8 cellular contexts compared by ENCODE assay signal in genomic region chr10:128211953-128212727, GRCh38.
DNase-seq lines count a peak whose midpoint lies in the region; ATAC-seq, FAIRE-seq and TF ChIP-seq lines count a peak whose summit lies in the region.

No MANE protein-coding gene starts in this region.

- no peak for FAIRE-seq in bronchial epithelial cell (lab: Jason Lieb, UNC)

- no peak for DNase-seq in AG09309 (ENCODE audit: low read depth)
- DNase-seq in NCI-H2196 (lab: John Stamatoyannopoulos, UW; ENCODE audit: unreplicated experiment), result peak; percentile 76
- peak; percentile 82 for DNase-seq in activated B cell treated with CpG ODN at 0.5 μM for 24 hours
- peak; percentile 55 for DNase-seq in bronchial epithelial cell (ENCODE audit: low read depth)
- DNase-seq in kidney glomerular epithelial cell (lab: John Stamatoyannopoulos, UW), result peak; percentile 48
- DNase-seq in stimulated activated CD4-positive, alpha-beta T cell treated with anti-CD3 and anti-CD28 coated beads, Interleukin-1b, Interleukin-23, amount 100 ng/mL, for 4 hours (ENCODE audit: low read depth in 2 of 2), result peak; percentile 66 to 82

- POLR2A ChIA-PET in activated B cell treated with CpG ODN at 0.5 μM for 24 hours (lab: Charles Lee), result interaction anchor here (0.6 to 0.9 kb wide), 2 partner anchors 86 to 150 kb away, joined by 3 read pairs; no protein-coding TSS in a partner anchor

- H3K36me3 ChIP-seq in bronchial epithelial cell (ENCODE audit: control insufficient read depth, insufficient read depth, low read length), result no peaks in the 10 kb centered on the region

- CTCF ChIA-PET in activated B cell treated with CpG ODN at 0.5 μM for 24 hours (lab: Charles Lee), result interaction anchor here (0.8 to 1.4 kb wide), 8 partner anchors 10 to 1915 kb away, joined by 3 to 6 read pairs (median 4); partner anchors contain the start of gene MKI67

- peak overlapping the region; percentile 56 for H3K27ac Mint-ChIP-seq in activated B cell treated with CpG ODN at 0.5 μM for 24 hours

- H3K4me3 ChIP-seq in AG09309 (ENCODE audit: control insufficient read depth, low read depth, low read length) (no peak overlapping the region), bronchial epithelial cell (ENCODE audit: low read depth, low read length) (no peak overlapping the region)

- ATAC-seq in GM18868 (IDR thresholded peaks at IDR 0.05; ENCODE audit: unreplicated experiment) (peak; percentile 94), HG03095 (IDR thresholded peaks at IDR 0.05; ENCODE audit: unreplicated experiment) (peak; percentile 97), activated B cell treated with CpG ODN at 0.5 μM for 24 hours (ENCODE audit: low read depth) (peak; percentile 90)

- intact Hi-C loops in activated B cell treated with CpG ODN at 0.5 μM for 24 hours (cut with micrococcal nuclease), result loop anchor here (1.0 to 5.0 kb wide), 7 partner anchors 61 to 1915 kb away; partner anchors contain the start of genes C10orf143 and PTPRE

- peak; percentile 70 for TF ChIP-seq CTCF in AG09309 (IDR thresholded peaks at IDR 0.05; ENCODE audit: control insufficient read depth, insufficient read depth, low read depth, low read length, missing control alignments)
- TF ChIP-seq CTCF in activated B cell treated with CpG ODN at 0.5 μM for 24 hours (IDR thresholded peaks at IDR 0.05), result peak; percentile 74
- TF ChIP-seq CTCF in bronchial epithelial cell (IDR thresholded peaks at IDR 0.05; ENCODE audit: insufficient read depth, low read length, severe bottlenecking), result peak; percentile 100

- H3K4me3 Mint-ChIP-seq in activated B cell treated with CpG ODN at 0.5 μM for 24 hours, result peak overlapping the region; percentile 80

- peaks cover 11% of the 10 kb centered on the region for H3K4me1 Mint-ChIP-seq in activated B cell treated with CpG ODN at 0.5 μM for 24 hours

- H3K27me3 ChIP-seq in bronchial epithelial cell (ENCODE audit: control insufficient read depth, insufficient read depth, low read length), result no peaks in the 10 kb centered on the region

- no peaks in the 10 kb centered on the region for H3K36me3 Mint-ChIP-seq in activated B cell treated with CpG ODN at 0.5 μM for 24 hours (ENCODE audit: low read depth)

- no peaks in the 10 kb centered on the region for H3K9me3 Mint-ChIP-seq in activated B cell treated with CpG ODN at 0.5 μM for 24 hours

- H3K27me3 Mint-ChIP-seq in activated B cell treated with CpG ODN at 0.5 μM for 24 hours, result peaks cover 9% of the 10 kb centered on the region
